Comparison of ENCODE assay signal across 1 cellular context in genomic region chr10:62433181-62433692, GRCh38.
TF ChIP-seq lines count a peak whose summit lies in the region.

No MANE protein-coding gene starts in this region.

TF ChIP-seq in GM23338, 12 proteins besides CTCF, POLR2A, EP300 and RAD21 (continued from another document):
- TF ChIP-seq, protein P1, sequence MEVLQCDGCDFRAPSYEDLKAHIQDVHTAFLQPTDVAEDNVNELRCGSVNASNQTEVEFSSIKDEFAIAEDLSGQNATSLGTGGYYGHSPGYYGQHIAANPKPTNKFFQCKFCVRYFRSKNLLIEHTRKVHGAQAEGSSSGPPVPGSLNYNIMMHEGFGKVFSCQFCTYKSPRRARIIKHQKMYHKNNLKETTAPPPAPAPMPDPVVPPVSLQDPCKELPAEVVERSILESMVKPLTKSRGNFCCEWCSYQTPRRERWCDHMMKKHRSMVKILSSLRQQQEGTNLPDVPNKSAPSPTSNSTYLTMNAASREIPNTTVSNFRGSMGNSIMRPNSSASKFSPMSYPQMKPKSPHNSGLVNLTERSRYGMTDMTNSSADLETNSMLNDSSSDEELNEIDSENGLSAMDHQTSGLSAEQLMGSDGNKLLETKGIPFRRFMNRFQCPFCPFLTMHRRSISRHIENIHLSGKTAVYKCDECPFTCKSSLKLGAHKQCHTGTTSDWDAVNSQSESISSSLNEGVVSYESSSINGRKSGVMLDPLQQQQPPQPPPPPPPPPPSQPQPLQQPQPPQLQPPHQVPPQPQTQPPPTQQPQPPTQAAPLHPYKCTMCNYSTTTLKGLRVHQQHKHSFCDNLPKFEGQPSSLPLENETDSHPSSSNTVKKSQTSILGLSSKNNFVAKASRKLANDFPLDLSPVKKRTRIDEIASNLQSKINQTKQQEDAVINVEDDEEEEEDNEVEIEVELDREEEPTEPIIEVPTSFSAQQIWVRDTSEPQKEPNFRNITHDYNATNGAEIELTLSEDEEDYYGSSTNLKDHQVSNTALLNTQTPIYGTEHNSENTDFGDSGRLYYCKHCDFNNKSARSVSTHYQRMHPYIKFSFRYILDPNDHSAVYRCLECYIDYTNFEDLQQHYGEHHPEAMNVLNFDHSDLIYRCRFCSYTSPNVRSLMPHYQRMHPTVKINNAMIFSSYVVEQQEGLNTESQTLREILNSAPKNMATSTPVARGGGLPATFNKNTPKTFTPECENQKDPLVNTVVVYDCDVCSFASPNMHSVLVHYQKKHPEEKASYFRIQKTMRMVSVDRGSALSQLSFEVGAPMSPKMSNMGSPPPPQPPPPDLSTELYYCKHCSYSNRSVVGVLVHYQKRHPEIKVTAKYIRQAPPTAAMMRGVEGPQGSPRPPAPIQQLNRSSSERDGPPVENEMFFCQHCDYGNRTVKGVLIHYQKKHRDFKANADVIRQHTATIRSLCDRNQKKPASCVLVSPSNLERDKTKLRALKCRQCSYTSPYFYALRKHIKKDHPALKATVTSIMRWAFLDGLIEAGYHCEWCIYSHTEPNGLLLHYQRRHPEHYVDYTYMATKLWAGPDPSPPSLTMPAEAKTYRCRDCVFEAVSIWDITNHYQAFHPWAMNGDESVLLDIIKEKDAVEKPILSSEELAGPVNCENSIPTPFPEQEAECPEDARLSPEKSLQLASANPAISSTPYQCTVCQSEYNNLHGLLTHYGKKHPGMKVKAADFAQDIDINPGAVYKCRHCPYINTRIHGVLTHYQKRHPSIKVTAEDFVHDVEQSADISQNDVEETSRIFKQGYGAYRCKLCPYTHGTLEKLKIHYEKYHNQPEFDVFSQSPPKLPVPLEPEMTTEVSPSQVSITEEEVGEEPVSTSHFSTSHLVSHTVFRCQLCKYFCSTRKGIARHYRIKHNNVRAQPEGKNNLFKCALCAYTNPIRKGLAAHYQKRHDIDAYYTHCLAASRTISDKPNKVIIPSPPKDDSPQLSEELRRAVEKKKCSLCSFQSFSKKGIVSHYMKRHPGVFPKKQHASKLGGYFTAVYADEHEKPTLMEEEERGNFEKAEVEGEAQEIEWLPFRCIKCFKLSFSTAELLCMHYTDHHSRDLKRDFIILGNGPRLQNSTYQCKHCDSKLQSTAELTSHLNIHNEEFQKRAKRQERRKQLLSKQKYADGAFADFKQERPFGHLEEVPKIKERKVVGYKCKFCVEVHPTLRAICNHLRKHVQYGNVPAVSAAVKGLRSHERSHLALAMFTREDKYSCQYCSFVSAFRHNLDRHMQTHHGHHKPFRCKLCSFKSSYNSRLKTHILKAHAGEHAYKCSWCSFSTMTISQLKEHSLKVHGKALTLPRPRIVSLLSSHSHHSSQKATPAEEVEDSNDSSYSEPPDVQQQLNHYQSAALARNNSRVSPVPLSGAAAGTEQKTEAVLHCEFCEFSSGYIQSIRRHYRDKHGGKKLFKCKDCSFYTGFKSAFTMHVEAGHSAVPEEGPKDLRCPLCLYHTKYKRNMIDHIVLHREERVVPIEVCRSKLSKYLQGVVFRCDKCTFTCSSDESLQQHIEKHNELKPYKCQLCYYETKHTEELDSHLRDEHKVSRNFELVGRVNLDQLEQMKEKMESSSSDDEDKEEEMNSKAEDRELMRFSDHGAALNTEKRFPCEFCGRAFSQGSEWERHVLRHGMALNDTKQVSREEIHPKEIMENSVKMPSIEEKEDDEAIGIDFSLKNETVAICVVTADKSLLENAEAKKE (CRISPR knock-in tag; IDR thresholded peaks at IDR 0.05), result no peak
